1 cellular context compared by ENCODE assay signal in genomic region chr5:111765613-111766012, GRCh38.
A peak's percentile ranks its signal among the peaks of the same experiment; 100 is the strongest.
TF ChIP-seq lines count a peak whose summit lies in the region.

No MANE protein-coding gene starts in this region.

TF ChIP-seq in HepG2, 621 proteins besides CTCF, POLR2A, EP300 and RAD21:
- TF ChIP-seq MAFK (conservative IDR thresholded peaks at IDR 0.05 in 1 of 2, IDR thresholded peaks at IDR 0.05 in 1 of 2; ENCODE audit: low read length in 2 of 2) (peak; percentile 90 to 97), HMG20A (CRISPR knock-in tag; IDR thresholded peaks at IDR 0.05; ENCODE audit: borderline replicate concordance) (no peak), NFE2L2 (IDR thresholded peaks at IDR 0.05; ENCODE audit: low read length) (peak; percentile 84), CBX1 (IDR thresholded peaks at IDR 0.05; ENCODE audit: low read depth) (no peak), MAFF (IDR thresholded peaks at IDR 0.05; ENCODE audit: low read depth, low read length) (peak; percentile 95)
TF ChIP-seq in HepG2: peak in this region for 3.
